ENCODE assay signal across 9 cellular contexts in the genomic region with DNA sequence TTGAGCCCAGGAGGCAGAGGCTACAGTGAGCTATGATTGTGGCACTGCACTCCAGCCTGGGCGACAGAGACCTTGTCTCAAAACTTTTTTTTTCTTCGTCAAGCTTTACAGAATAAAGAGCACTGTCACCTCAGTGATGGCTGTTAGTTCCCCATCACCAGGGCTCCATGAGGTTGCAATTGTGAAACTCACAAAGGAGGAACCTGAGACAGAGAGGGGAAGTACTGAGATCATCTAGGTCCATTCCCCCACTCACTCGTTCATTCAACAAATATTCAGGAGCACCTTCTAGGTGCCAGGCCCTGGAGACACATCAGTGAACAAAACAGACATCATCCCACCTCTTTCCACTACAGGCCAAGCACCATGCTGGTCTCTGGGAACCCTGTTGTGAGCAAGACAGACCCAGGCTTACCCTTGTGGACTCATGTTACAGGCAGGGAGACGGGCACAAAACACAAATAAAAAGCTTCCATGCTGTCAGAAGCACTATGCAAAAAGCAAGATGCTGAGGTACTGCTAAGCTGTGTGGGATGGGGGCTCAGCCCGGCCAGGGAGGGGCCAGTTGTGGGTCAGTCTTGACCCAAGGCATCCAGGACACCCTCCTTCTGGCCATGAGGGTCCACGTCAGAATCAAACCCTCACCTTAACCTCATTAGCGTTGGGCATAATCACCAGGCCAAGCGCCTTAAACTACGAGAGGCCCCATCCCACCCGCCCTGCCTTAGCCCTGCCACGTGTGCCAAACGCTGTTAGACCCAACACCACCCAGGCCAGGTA. TPM values are rescaled to one million over a fixed set of nuclear protein-coding genes. Genes with fewer than 3 reads are reported as not detected.
DNase-seq lines count a peak whose midpoint lies in the region; ATAC-seq and TF ChIP-seq lines count a peak whose summit lies in the region.
"Had no signal": no experiment of that assay in that cellular context is flagged by ENCODE, and none has a peak within 500 bp of the region (broad histone marks: within the 10 kb centered on the region; RNA-seq: fewer than 3 reads in every experiment).

No MANE protein-coding gene starts in this region.

- H3K4me3 ChIP-seq in suprapubic skin: no peak overlapping the region

- H3K36me3 Mint-ChIP-seq in endothelial cell (ENCODE audit: low read depth, unreplicated experiment): peaks cover 6% of the 10 kb centered on the region

- H3K4me1 Mint-ChIP-seq in endothelial cell (ENCODE audit: unreplicated experiment): peaks cover 43% of the 10 kb centered on the region

- H3K27ac Mint-ChIP-seq in endothelial cell (ENCODE audit: unreplicated experiment): peak overlapping the region; percentile 93

- H3K27me3 Mint-ChIP-seq in endothelial cell (ENCODE audit: unreplicated experiment): peaks cover 29% of the 10 kb centered on the region

- peaks cover 11% of the 10 kb centered on the region for H3K4me1 ChIP-seq in suprapubic skin

- 81% methylated on average over 9 of the region's 12 CpGs for WGBS in suprapubic skin

- no peak overlapping the region for H3K27ac ChIP-seq in suprapubic skin

- DNase-seq in endothelial cell (ENCODE audit: low spot score) (no peak), kidney glomerular epithelial cell (lab: John Stamatoyannopoulos, UW) (no peak), suprapubic skin (ENCODE audit: low spot score in 2 of 2) (no peak)
- DNase-seq in activated effector memory CD4-positive, alpha-beta T cell treated with anti-CD3 and anti-CD28 coated beads, Interleukin-2, amount 50 U/mL, for 16 hours: no peak
- DNase-seq in stimulated activated naive CD8-positive, alpha-beta T cell treated with anti-CD3 and anti-CD28 coated beads, Interleukin-15, Interleukin-2, amounts not matched to agents 100 U/mL and 50 U/mL, for 24 hours: no peak

- H3K27me3 ChIP-seq in suprapubic skin: no peaks in the 10 kb centered on the region

- TF ChIP-seq CTCF in endothelial cell (IDR thresholded peaks at IDR 0.05; ENCODE audit: unreplicated experiment): no peak
- TF ChIP-seq CTCF in suprapubic skin (IDR thresholded peaks at IDR 0.05): no peak

- no peaks in the 10 kb centered on the region for H3K9me3 Mint-ChIP-seq in endothelial cell (ENCODE audit: unreplicated experiment)

- peak; percentile 88 for ATAC-seq in GM18505 (IDR thresholded peaks at IDR 0.05; ENCODE audit: unreplicated experiment)
- ATAC-seq in GM21576 (IDR thresholded peaks at IDR 0.05; ENCODE audit: unreplicated experiment): peak; percentile 92
- peak; percentile 86 for ATAC-seq in HG03558 (IDR thresholded peaks at IDR 0.05; ENCODE audit: extremely low read depth, unreplicated experiment)
- no peak for ATAC-seq in stimulated activated naive CD8-positive, alpha-beta T cell treated with anti-CD3 and anti-CD28 coated beads, Interleukin-15, Interleukin-2, amounts not matched to agents 100 U/mL and 50 U/mL, for 24 hours

- H3K9me3 ChIP-seq in suprapubic skin: no peaks in the 10 kb centered on the region

- TF ChIP-seq POLR2A in GM18505 (IDR thresholded peaks at IDR 0.05; ENCODE audit: borderline replicate concordance, extremely low read depth, insufficient read depth, insufficient read length) (no peak), suprapubic skin (IDR thresholded peaks at IDR 0.05) (no peak)

- TF ChIP-seq EP300 in suprapubic skin (IDR thresholded peaks at IDR 0.05): no peak

- H3K4me3 Mint-ChIP-seq in endothelial cell (ENCODE audit: unreplicated experiment): no peak overlapping the region

- H3K36me3 ChIP-seq in suprapubic skin: no peaks in the 10 kb centered on the region

RNA-seq across cellular contexts. Expression of a gene that starts 2.1 kb away (rescaled TPM):
- total RNA-seq in endothelial cell (ENCODE audit: unreplicated experiment): not detected
- not detected for total RNA-seq in suprapubic skin
- total RNA-seq: astrocyte had no signal

RNA-seq across cellular contexts. Expression of a gene that starts 16.7 kb away (rescaled TPM):
- total RNA-seq in endothelial cell (ENCODE audit: unreplicated experiment) (2.7 TPM), suprapubic skin (not detected)
- total RNA-seq: astrocyte had no signal
